ENCODE assay signal across 8 cellular contexts in the genomic region with DNA sequence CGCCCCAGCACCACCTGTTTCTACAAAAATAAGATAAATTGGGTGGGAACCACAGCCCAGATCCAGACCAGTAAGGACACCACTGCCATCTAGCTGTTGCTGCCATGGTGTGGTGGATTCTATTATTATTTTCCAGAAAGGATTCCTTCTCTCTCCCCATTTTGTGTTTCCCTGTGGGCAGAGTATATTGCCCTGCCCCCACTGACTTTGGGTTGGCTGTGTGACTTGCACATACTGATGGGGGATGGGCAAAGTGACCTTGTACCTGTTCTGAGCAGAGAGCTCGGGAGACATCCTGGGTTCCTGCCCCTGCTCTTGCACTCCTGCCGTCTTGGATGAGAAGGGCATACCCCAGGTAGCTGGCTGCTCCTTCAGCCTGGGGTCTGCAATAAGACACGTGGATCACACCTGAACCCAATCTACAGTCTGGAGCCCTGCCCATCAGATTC. TPM values are rescaled to one million over a fixed set of nuclear protein-coding genes. Genes with fewer than 3 reads are reported as not detected.
A peak's percentile ranks its signal among the peaks of the same experiment; 100 is the strongest.
DNase-seq lines count a peak whose midpoint lies in the region; ATAC-seq and TF ChIP-seq lines count a peak whose summit lies in the region.

No MANE protein-coding gene starts in this region.

- H3K27ac ChIP-seq in KMS-11, result no peak overlapping the region
- H3K27ac ChIP-seq in naive thymus-derived CD4-positive, alpha-beta T cell (ENCODE audit: low read depth, low read length), result no peak overlapping the region

- intact Hi-C loops in naive thymus-derived CD4-positive, alpha-beta T cell (cut with micrococcal nuclease), result loop anchor here in 1 of 2 donors (1.0 kb wide), 1 partner anchor 47 kb away; no protein-coding TSS in a partner anchor

- POLR2A ChIA-PET in naive thymus-derived CD4-positive, alpha-beta T cell (lab: Charles Lee), result no interaction called here

- CTCF ChIA-PET in naive thymus-derived CD4-positive, alpha-beta T cell (lab: Charles Lee), result no interaction called here

- H4K20me1 ChIP-seq in KMS-11 (ENCODE audit: insufficient read depth), result no peaks in the 10 kb centered on the region

- no peaks in the 10 kb centered on the region for H3K4me1 Mint-ChIP-seq in activated naive CD8-positive, alpha-beta T cell treated with anti-CD3 and anti-CD28 coated beads, Interleukin-2, amount 50 U/mL, for 24 hours
- H3K4me1 Mint-ChIP-seq in naive thymus-derived CD4-positive, alpha-beta T cell, result no peaks in the 10 kb centered on the region
- H3K4me1 Mint-ChIP-seq in effector memory CD8-positive, alpha-beta T cell (ENCODE audit: low read depth in 2 of 2), result no peaks in the 10 kb centered on the region

- no peaks in the 10 kb centered on the region for H3K36me3 ChIP-seq in KMS-11 (ENCODE audit: insufficient read depth)
- no peaks in the 10 kb centered on the region for H3K36me3 ChIP-seq in naive thymus-derived CD4-positive, alpha-beta T cell (ENCODE audit: control insufficient read depth in 2 of 3, insufficient read depth in 3 of 3, low read length in 3 of 3)

- H3K4me1 ChIP-seq in KMS-11 (ENCODE audit: low read depth, poor library complexity, severe bottlenecking), result peaks cover 12% of the 10 kb centered on the region
- no peaks in the 10 kb centered on the region for H3K4me1 ChIP-seq in naive thymus-derived CD4-positive, alpha-beta T cell (ENCODE audit: control insufficient read depth in 2 of 2, insufficient read depth in 2 of 2, low read length in 2 of 2)

- H3K4me2 ChIP-seq in KMS-11, result no peak overlapping the region

- H3K36me3 Mint-ChIP-seq in activated naive CD8-positive, alpha-beta T cell treated with anti-CD3 and anti-CD28 coated beads, Interleukin-2, amount 50 U/mL, for 24 hours (ENCODE audit: low read depth), result no peaks in the 10 kb centered on the region
- no peaks in the 10 kb centered on the region for H3K36me3 Mint-ChIP-seq in naive thymus-derived CD4-positive, alpha-beta T cell
- H3K36me3 Mint-ChIP-seq in effector memory CD8-positive, alpha-beta T cell (ENCODE audit: insufficient read depth), result no peaks in the 10 kb centered on the region

- peak; percentile 2 to 49 for DNase-seq in NCI-H526 (lab: John Stamatoyannopoulos, UW)
- no peak for DNase-seq in NCI-H526 treated with DMSO at 0.1 percent for 48 hours (lab: John Stamatoyannopoulos, UW)
- no peak for DNase-seq in activated naive CD8-positive, alpha-beta T cell treated with anti-CD3 and anti-CD28 coated beads, Interleukin-2, amount 50 U/mL, for 24 hours
- no peak for DNase-seq in naive thymus-derived CD4-positive, alpha-beta T cell
- no peak for DNase-seq in SKM-1 treated with dmso at 0.1 percent for 144 hours (lab: John Stamatoyannopoulos, UW; ENCODE audit: unreplicated experiment)
- no peak for DNase-seq in effector memory CD8-positive, alpha-beta T cell

- no peaks in the 10 kb centered on the region for H3K79me2 ChIP-seq in KMS-11 (ENCODE audit: insufficient read depth, low read depth)

- H3K27me3 Mint-ChIP-seq in activated naive CD8-positive, alpha-beta T cell treated with anti-CD3 and anti-CD28 coated beads, Interleukin-2, amount 50 U/mL, for 24 hours, result no peaks in the 10 kb centered on the region
- no peaks in the 10 kb centered on the region for H3K27me3 Mint-ChIP-seq in naive thymus-derived CD4-positive, alpha-beta T cell
- no peaks in the 10 kb centered on the region for H3K27me3 Mint-ChIP-seq in effector memory CD8-positive, alpha-beta T cell

- peak; percentile 59 for ATAC-seq in activated naive CD8-positive, alpha-beta T cell treated with anti-CD3 and anti-CD28 coated beads, Interleukin-2, amount 50 U/mL, for 24 hours
- ATAC-seq in naive thymus-derived CD4-positive, alpha-beta T cell, result peak; percentile 38
- ATAC-seq in HG03280 (IDR thresholded peaks at IDR 0.05; ENCODE audit: unreplicated experiment), result no peak
- ATAC-seq in effector memory CD8-positive, alpha-beta T cell (replicated peaks), result no peak

- no peak overlapping the region for H3K27ac Mint-ChIP-seq in activated naive CD8-positive, alpha-beta T cell treated with anti-CD3 and anti-CD28 coated beads, Interleukin-2, amount 50 U/mL, for 24 hours
- H3K27ac Mint-ChIP-seq in naive thymus-derived CD4-positive, alpha-beta T cell, result peak overlapping the region in 1 of 9 donors; percentile 57
- H3K27ac Mint-ChIP-seq in effector memory CD8-positive, alpha-beta T cell, result no peak overlapping the region

- no peaks in the 10 kb centered on the region for H3K27me3 ChIP-seq in KMS-11 (ENCODE audit: insufficient read depth, low read depth)
- no peaks in the 10 kb centered on the region for H3K27me3 ChIP-seq in naive thymus-derived CD4-positive, alpha-beta T cell (ENCODE audit: control insufficient read depth in 2 of 2, insufficient read depth in 2 of 2, low read length in 2 of 2)

- H3K9me3 Mint-ChIP-seq in activated naive CD8-positive, alpha-beta T cell treated with anti-CD3 and anti-CD28 coated beads, Interleukin-2, amount 50 U/mL, for 24 hours, result no peaks in the 10 kb centered on the region
- H3K9me3 Mint-ChIP-seq in naive thymus-derived CD4-positive, alpha-beta T cell, result no peaks in the 10 kb centered on the region
- H3K9me3 Mint-ChIP-seq in effector memory CD8-positive, alpha-beta T cell, result no peaks in the 10 kb centered on the region

- H3K4me3 ChIP-seq in KMS-11 (IDR thresholded peaks at IDR 0.05; ENCODE audit: insufficient read depth, low read depth, low read length), result no peak overlapping the region
- H3K4me3 ChIP-seq in naive thymus-derived CD4-positive, alpha-beta T cell (ENCODE audit: low read length), result no peak overlapping the region

- 0 out of 2 replicates have a peak, but pooled peaks have one; percentile 30 for TF ChIP-seq CTCF in KMS-11 (conservative IDR thresholded peaks at IDR 0.05; ENCODE audit: low read depth, low read length)

- no peak overlapping the region for H3K9ac ChIP-seq in KMS-11

- H2AFZ ChIP-seq in KMS-11 (ENCODE audit: low read depth), result no peak overlapping the region

- no peaks in the 10 kb centered on the region for H3K9me3 ChIP-seq in naive thymus-derived CD4-positive, alpha-beta T cell (ENCODE audit: control insufficient read depth in 2 of 3, low read length in 3 of 3)

- H3K4me3 Mint-ChIP-seq in activated naive CD8-positive, alpha-beta T cell treated with anti-CD3 and anti-CD28 coated beads, Interleukin-2, amount 50 U/mL, for 24 hours, result no peak overlapping the region
- no peak overlapping the region for H3K4me3 Mint-ChIP-seq in naive thymus-derived CD4-positive, alpha-beta T cell
- no peak overlapping the region for H3K4me3 Mint-ChIP-seq in effector memory CD8-positive, alpha-beta T cell

RNA-seq across cellular contexts. Expression of gene MOAP1, which starts 24.3 kb away (rescaled TPM):
- total RNA-seq in naive thymus-derived CD4-positive, alpha-beta T cell, result 100 to 1,000 TPM in 1 of 5 experiments, 10 to 100 TPM in 4; 20.5 to 102 (median 43.6) TPM
- polyA plus RNA-seq in naive thymus-derived CD4-positive, alpha-beta T cell, result 10 to 100 TPM; 59.4 to 80.8 TPM

RNA-seq across cellular contexts. Expression of gene LYSET, which starts 24.7 kb away (rescaled TPM):
- 10 to 100 TPM in 4 of 5 experiments, 1 to 10 TPM in 1; 8.0 to 26.6 (median 12.4) TPM for total RNA-seq in naive thymus-derived CD4-positive, alpha-beta T cell
- 10 to 100 TPM; 42.1 to 47.7 TPM for polyA plus RNA-seq in naive thymus-derived CD4-positive, alpha-beta T cell

RNA-seq across cellular contexts. Expression of gene ITPK1, which starts 44.7 kb away (rescaled TPM):
- 10 to 100 TPM; 19.6 to 71.8 (median 27.4) TPM for total RNA-seq in naive thymus-derived CD4-positive, alpha-beta T cell
- 10 to 100 TPM; 10.2 to 16.8 TPM for polyA plus RNA-seq in naive thymus-derived CD4-positive, alpha-beta T cell

RNA-seq across cellular contexts. Expression of gene GON7, which starts 46.5 kb away (rescaled TPM):
- 10 to 100 TPM in 2 of 5 experiments, 1 to 10 TPM in 3; 3.5 to 17.4 (median 8.3) TPM for total RNA-seq in naive thymus-derived CD4-positive, alpha-beta T cell
- polyA plus RNA-seq in naive thymus-derived CD4-positive, alpha-beta T cell, result 10 to 100 TPM; 12.4 to 19.2 TPM

RNA-seq across cellular contexts. Expression of gene UBR7, which starts 46.7 kb away (rescaled TPM):
- total RNA-seq in naive thymus-derived CD4-positive, alpha-beta T cell, result 10 to 100 TPM; 10.1 to 31.3 (median 13.5) TPM
- 10 to 100 TPM; 26.6 to 27.8 TPM for polyA plus RNA-seq in naive thymus-derived CD4-positive, alpha-beta T cell

Comparison
In these comparisons a context has a peak if more than half of its experiments do, and no peak if none do; other contexts are left out.
1. DNase-seq: peak in NCI-H526 (2 of 2); none in NCI-H526 treated with DMSO at 0.1 percent for 48 hours (single experiment), activated naive CD8-positive, alpha-beta T cell treated with anti-CD3 and anti-CD28 coated beads, Interleukin-2, amount 50 U/mL, for 24 hours (single experiment), naive thymus-derived CD4-positive, alpha-beta T cell (0 of 9), SKM-1 treated with dmso at 0.1 percent for 144 hours (single experiment) and effector memory CD8-positive, alpha-beta T cell (0 of 3).
2. ATAC-seq: peak in activated naive CD8-positive, alpha-beta T cell treated with anti-CD3 and anti-CD28 coated beads, Interleukin-2, amount 50 U/mL, for 24 hours (single experiment) and naive thymus-derived CD4-positive, alpha-beta T cell (single experiment); none in HG03280 (single experiment) and effector memory CD8-positive, alpha-beta T cell (single experiment).